ENCODE assay signal across 6 cellular contexts in the genomic region with DNA sequence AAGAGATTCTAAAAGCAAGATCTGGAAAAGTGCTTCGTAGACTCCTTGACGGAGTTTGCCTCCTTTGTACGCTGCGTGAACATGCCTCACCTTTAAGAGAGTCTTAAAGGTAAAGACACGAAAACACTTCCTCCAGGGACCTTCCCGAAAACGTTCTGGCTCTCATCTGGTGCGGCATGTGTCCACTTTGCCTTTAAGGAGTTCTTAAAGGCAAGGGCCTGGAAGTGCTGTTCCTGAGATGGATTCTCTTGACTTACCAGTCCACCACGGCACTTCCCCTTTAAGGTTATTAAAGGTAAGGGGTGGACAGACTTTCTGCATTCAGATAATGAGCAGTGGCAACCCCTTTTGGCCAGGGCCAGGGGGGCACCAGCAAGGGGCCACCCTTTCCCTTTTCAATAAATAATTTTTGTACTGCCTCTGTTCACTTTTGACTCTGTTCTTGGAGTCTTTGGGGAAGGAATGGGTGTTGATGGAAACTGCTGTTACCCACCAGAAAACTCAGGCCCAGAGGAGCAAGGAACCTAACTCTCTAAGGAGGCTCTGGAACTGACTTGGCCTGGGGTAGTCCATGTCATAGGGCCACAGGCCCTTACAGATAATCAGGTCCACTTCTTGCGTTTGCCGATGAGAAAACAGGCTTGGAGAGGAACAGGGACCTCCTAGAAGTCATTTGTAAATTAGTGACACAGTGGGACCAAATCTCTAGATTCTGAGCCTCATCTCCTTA.
DNase-seq lines count a peak whose midpoint lies in the region; ATAC-seq and TF ChIP-seq lines count a peak whose summit lies in the region.

No MANE protein-coding gene starts in this region.

- ATAC-seq in GM19324 (IDR thresholded peaks at IDR 0.05; ENCODE audit: low FRiP score, unreplicated experiment) = peak; percentile 27

- H3K4me3 ChIP-seq in fibroblast of mammary gland (ENCODE audit: control insufficient read depth, low read depth, low read length) (peak overlapping the region; percentile 34), skeletal muscle cell (ENCODE audit: low read depth, low read length) (peak overlapping the region; percentile 61)

- DNase-seq in HS-27A (ENCODE audit: low read depth) (peak; percentile 80), SW480 (ENCODE audit: low spot score) (peak; percentile 93), fibroblast of mammary gland (ENCODE audit: low read depth) (peak; percentile 65), skeletal muscle cell (ENCODE audit: low read depth) (peak; percentile 31), Kasumi-1 (lab: John Stamatoyannopoulos, UW) (no peak)

- no peak for TF ChIP-seq CTCF in fibroblast of mammary gland (conservative IDR thresholded peaks at IDR 0.05; ENCODE audit: control insufficient read depth, insufficient read depth, low read depth, low read length)

Comparison
In these comparisons a context has a peak if more than half of its experiments do, and no peak if none do; other contexts are left out.
1. DNase-seq: peak in HS-27A (single experiment), SW480 (single experiment), fibroblast of mammary gland (single experiment) and skeletal muscle cell (single experiment); none in Kasumi-1 (0 of 2).